ENCODE assay signal across 11 cellular contexts in genomic region chr13:98998831-98999634, GRCh38. TPM values are rescaled to one million over a fixed set of nuclear protein-coding genes. Genes with fewer than 3 reads are reported as not detected.
DNase-seq lines count a peak whose midpoint lies in the region; ATAC-seq and TF ChIP-seq lines count a peak whose summit lies in the region.
"Had no signal": no experiment of that assay in that cellular context is flagged by ENCODE, and none has a peak within 500 bp of the region (broad histone marks: within the 10 kb centered on the region; RNA-seq: fewer than 3 reads in every experiment).

No MANE protein-coding gene starts in this region.

- peaks cover 79% of the 10 kb centered on the region for H3K4me1 Mint-ChIP-seq in activated CD8-positive, alpha-beta T cell treated with anti-CD3 and anti-CD28 coated beads, Interleukin-2, amount 10 ng/mL, durations not matched to agents 7 days and 5 days (ENCODE audit: low read depth)

- no peak for TF ChIP-seq CTCF in heart right ventricle (IDR thresholded peaks at IDR 0.05)

- DNase-seq in activated naive CD4-positive, alpha-beta T cell treated with Interleukin-2 at 50 U/mL for 16 hours: peak; percentile 20
- DNase-seq in activated naive CD4-positive, alpha-beta T cell treated with anti-CD3 and anti-CD28 coated beads, Interleukin-2, amount 50 U/mL, for 16 hours: no peak
- peak; percentile 40 for DNase-seq in activated CD8-positive, alpha-beta T cell treated with anti-CD3 and anti-CD28 coated beads, Interleukin-2, amount 10 ng/mL, durations not matched to agents 7 days and 5 days
- DNase-seq in heart right ventricle: no peak
- DNase-seq: erythroblast, T1000 had no signal

- peak; percentile 65 for ATAC-seq in activated CD8-positive, alpha-beta T cell treated with anti-CD3 and anti-CD28 coated beads, Interleukin-2, amount 10 ng/mL, durations not matched to agents 7 days and 5 days
- ATAC-seq in heart right ventricle (peak in 5 of 8 donors; percentile 30 to 61 (median 47)), GM19324 (IDR thresholded peaks at IDR 0.05; ENCODE audit: low FRiP score, unreplicated experiment) (no peak), GM18870 (IDR thresholded peaks at IDR 0.05; ENCODE audit: unreplicated experiment) (no peak), HG03175 (IDR thresholded peaks at IDR 0.05; ENCODE audit: unreplicated experiment) (no peak)

- H3K36me3 ChIP-seq in heart right ventricle (no peaks in the 10 kb centered on the region), thymus (ENCODE audit: control insufficient read depth, insufficient read depth) (no peaks in the 10 kb centered on the region)

- H3K27me3 ChIP-seq in heart right ventricle: no peaks in the 10 kb centered on the region
- H3K27me3 ChIP-seq in thymus (ENCODE audit: control insufficient read depth, insufficient read depth): no peaks in the 10 kb centered on the region

- H3K27me3 Mint-ChIP-seq in activated CD8-positive, alpha-beta T cell treated with anti-CD3 and anti-CD28 coated beads, Interleukin-2, amount 10 ng/mL, durations not matched to agents 7 days and 5 days (ENCODE audit: low read depth): no peaks in the 10 kb centered on the region

- H3K4me1 ChIP-seq in heart right ventricle (peaks cover 6 to 70% (median 45%) of the 10 kb centered on the region in 9 donors), thymus (ENCODE audit: control insufficient read depth, insufficient read depth, low read length) (peaks cover 49% of the 10 kb centered on the region)

- H3K27ac ChIP-seq in heart right ventricle: peak overlapping the region in 9 of 10 donors; percentile 12 to 80 (median 51)
- peak overlapping the region; percentile 37 for H3K27ac ChIP-seq in thymus (ENCODE audit: low read depth)
- H3K27ac ChIP-seq: parathyroid adenoma had no signal

- no peaks in the 10 kb centered on the region for H3K9me3 Mint-ChIP-seq in activated CD8-positive, alpha-beta T cell treated with anti-CD3 and anti-CD28 coated beads, Interleukin-2, amount 10 ng/mL, durations not matched to agents 7 days and 5 days (ENCODE audit: insufficient read depth)

- H3K4me3 ChIP-seq in heart right ventricle: peak overlapping the region in 1 of 10 donors; percentile 10
- no peak overlapping the region for H3K4me3 ChIP-seq in thymus (ENCODE audit: low read length)

- intact Hi-C loops in heart right ventricle (cut with DNase I): no loop called here

- H3K27ac Mint-ChIP-seq in activated CD8-positive, alpha-beta T cell treated with anti-CD3 and anti-CD28 coated beads, Interleukin-2, amount 10 ng/mL, durations not matched to agents 7 days and 5 days: peak overlapping the region; percentile 47

- no peak overlapping the region for H3K4me3 Mint-ChIP-seq in activated CD8-positive, alpha-beta T cell treated with anti-CD3 and anti-CD28 coated beads, Interleukin-2, amount 10 ng/mL, durations not matched to agents 7 days and 5 days

- H3K9me3 ChIP-seq in heart right ventricle (no peaks in the 10 kb centered on the region), thymus (ENCODE audit: control insufficient read depth) (no peaks in the 10 kb centered on the region)

- 46 to 53% methylated on average over 8 of the region's 8 CpGs for WGBS in heart right ventricle, 2 donors
- 47% methylated on average over 8 of the region's 8 CpGs for WGBS in thymus

- POLR2A ChIA-PET in activated CD8-positive, alpha-beta T cell treated with anti-CD3 and anti-CD28 coated beads, Interleukin-2, amount 10 ng/mL, durations not matched to agents 7 days and 5 days (lab: Charles Lee): interaction anchor here (1.0 kb wide), 1 partner anchor 253 kb away, joined by 3 read pairs; no protein-coding TSS in a partner anchor

- CTCF ChIA-PET in activated CD8-positive, alpha-beta T cell treated with anti-CD3 and anti-CD28 coated beads, Interleukin-2, amount 10 ng/mL, durations not matched to agents 7 days and 5 days (lab: Charles Lee): interaction anchor here (1.5 kb wide), 1 partner anchor 18 kb away, joined by 3 read pairs; no protein-coding TSS in a partner anchor

- peaks cover 13% of the 10 kb centered on the region for H3K36me3 Mint-ChIP-seq in activated CD8-positive, alpha-beta T cell treated with anti-CD3 and anti-CD28 coated beads, Interleukin-2, amount 10 ng/mL, durations not matched to agents 7 days and 5 days (ENCODE audit: low read depth)

RNA-seq across cellular contexts. Expression of gene DOCK9, which starts 21.2 kb away (rescaled TPM):
- 100 to 1,000 TPM in 1 of 2 experiments, 10 to 100 TPM in 1; 92.4 to 100 TPM for total RNA-seq in activated CD8-positive, alpha-beta T cell treated with anti-CD3 and anti-CD28 coated beads, Interleukin-2, amount 10 ng/mL, durations not matched to agents 7 days and 5 days
- total RNA-seq in heart right ventricle: 10 to 100 TPM; 31.6 to 73.7 (median 43.4) TPM
- polyA plus RNA-seq in heart right ventricle (10 to 100 TPM; 32.0 to 45.3 TPM), thymus (34.0 TPM)

Comparison
In these comparisons a context has a peak if more than half of its experiments do, and no peak if none do; other contexts are left out.
1. DNase-seq: peak in activated naive CD4-positive, alpha-beta T cell treated with Interleukin-2 at 50 U/mL for 16 hours (single experiment) and activated CD8-positive, alpha-beta T cell treated with anti-CD3 and anti-CD28 coated beads, Interleukin-2, amount 10 ng/mL, durations not matched to agents 7 days and 5 days (single experiment); none in activated naive CD4-positive, alpha-beta T cell treated with anti-CD3 and anti-CD28 coated beads, Interleukin-2, amount 50 U/mL, for 16 hours (single experiment) and heart right ventricle (0 of 2).
2. ATAC-seq: peak in activated CD8-positive, alpha-beta T cell treated with anti-CD3 and anti-CD28 coated beads, Interleukin-2, amount 10 ng/mL, durations not matched to agents 7 days and 5 days (single experiment) and heart right ventricle (5 of 8); none in GM19324 (single experiment), GM18870 (single experiment) and HG03175 (single experiment).